Comparison of ENCODE assay signal across 8 cellular contexts in the genomic region with DNA sequence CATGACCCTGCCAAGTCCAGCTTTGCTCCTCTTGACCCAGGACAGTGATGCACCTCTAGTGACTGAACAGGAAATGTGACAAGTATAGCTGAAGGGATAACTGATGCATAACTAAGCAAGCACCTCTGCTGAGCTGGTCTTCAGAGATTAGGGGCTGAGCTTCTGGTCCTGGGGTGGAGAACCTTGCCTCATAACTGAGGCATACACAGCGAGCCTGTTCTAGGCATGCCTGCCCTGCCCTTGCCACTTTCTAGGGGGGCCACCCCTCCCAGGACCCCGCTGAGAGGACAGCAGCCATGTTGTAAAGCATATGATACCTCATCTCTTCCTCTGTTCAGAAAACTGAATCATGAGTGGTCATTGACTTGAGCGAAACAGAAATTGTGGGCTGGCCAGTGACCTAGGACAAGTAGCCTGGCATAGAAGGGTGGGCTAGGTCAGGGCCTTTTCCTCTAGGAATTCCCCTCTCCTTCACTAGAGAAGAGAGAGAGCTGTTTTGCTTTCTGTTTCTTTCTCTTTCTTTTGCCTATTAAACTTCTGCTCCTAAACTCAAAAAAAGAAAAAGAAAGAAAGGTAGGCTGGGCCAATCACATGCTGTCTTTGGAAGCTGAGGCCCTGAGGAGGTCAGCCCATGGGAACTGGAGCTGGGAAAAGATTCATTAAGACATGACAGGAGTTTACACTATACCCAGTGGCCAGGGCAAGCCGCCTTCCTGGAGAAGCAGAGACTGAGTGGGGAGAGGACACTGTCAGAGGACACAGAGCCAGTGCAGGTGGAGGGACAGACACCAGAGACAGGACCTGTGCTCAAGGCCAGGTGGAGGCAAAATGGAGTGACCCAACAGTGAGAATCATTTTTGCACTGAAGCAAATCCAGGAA. TPM values are rescaled to one million over a fixed set of nuclear protein-coding genes. Genes with fewer than 3 reads are reported as not detected.
A peak's percentile ranks its signal among the peaks of the same experiment; 100 is the strongest.
DNase-seq lines count a peak whose midpoint lies in the region; ATAC-seq lines count a peak whose summit lies in the region.

No MANE protein-coding gene starts in this region.

- DNase-seq in T-helper 17 cell, result no peak
- DNase-seq in left ventricle myocardium superior, result no peak
- DNase-seq in dermis blood vessel endothelial cell, result no peak
- no peak for DNase-seq in NK-92 treated with Interleukin-12 subunit alpha and Interleukin-12 subunit beta, amount 100 ng/mL, for 24 hours (lab: John Stamatoyannopoulos, UW)
- DNase-seq in activated CD4-positive, alpha-beta T cell treated with anti-CD3 and anti-CD28 coated beads, Interleukin-2, amount 50 U/mL, for 4 hours, result no peak

- peak overlapping the region; percentile 29; the same call in 1 of the 2 replicates for H3K4me3 ChIP-seq in GM08714 (ENCODE audit: low read length)

- H3K4me3 Mint-ChIP-seq in T-helper 17 cell, result peak overlapping the region; percentile 15

- peak overlapping the region; percentile 11 for H3K27ac Mint-ChIP-seq in T-helper 17 cell

- H3K4me1 Mint-ChIP-seq in T-helper 17 cell, result peaks cover 6% of the 10 kb centered on the region

- no peaks in the 10 kb centered on the region for H3K27me3 Mint-ChIP-seq in T-helper 17 cell

- ATAC-seq in GM19043 (IDR thresholded peaks at IDR 0.05; ENCODE audit: low read depth, unreplicated experiment) (peak; percentile 69), HG02938 (IDR thresholded peaks at IDR 0.05; ENCODE audit: unreplicated experiment) (peak; percentile 67), T-helper 17 cell (peak; percentile 50), left ventricle myocardium superior (no peak)

- intact Hi-C loops in left ventricle myocardium superior (cut with micrococcal nuclease), result no loop called here

- H3K36me3 Mint-ChIP-seq in T-helper 17 cell (ENCODE audit: low read depth), result peaks cover 5% of the 10 kb centered on the region

- no peaks in the 10 kb centered on the region for H3K9me3 ChIP-seq in T-helper 17 cell (ENCODE audit: control insufficient read depth, low read length, poor library complexity, severe bottlenecking)

RNA-seq across cellular contexts. Expression of a gene that starts 23.1 kb away (rescaled TPM):
- total RNA-seq in T-helper 17 cell (1 to 10 TPM; 4.7 TPM), left ventricle myocardium superior (31.2 TPM), dermis blood vessel endothelial cell (1.0 and 1.2 TPM in 2 replicates)

RNA-seq across cellular contexts. Expression of a gene that starts 28.5 kb away (rescaled TPM):
- total RNA-seq in T-helper 17 cell (under 1 TPM; 0.21 to 0.40 TPM), left ventricle myocardium superior (1.1 TPM), dermis blood vessel endothelial cell (0.05 and 0.17 TPM in 2 replicates)
